ENCODE assay signal across 19 cellular contexts in genomic region chr14:47332099-47332498, GRCh38.
"Had no signal": no experiment of that assay in that cellular context is flagged by ENCODE, and none has a peak within 500 bp of the region (broad histone marks: within the 10 kb centered on the region; RNA-seq: fewer than 3 reads in every experiment).

No MANE protein-coding gene starts in this region.

- DNase-seq: activated CD4-positive, alpha-beta T cell treated with anti-CD3 and anti-CD28 coated beads for 4 hours; activated CD4-positive, alpha-beta T cell treated with anti-CD3 and anti-CD28 coated beads, Interleukin-2, amount 50 U/mL, for 48 hours; activated CD8-positive, alpha-beta memory T cell treated with anti-CD3 and anti-CD28 coated beads for 24 hours; activated effector memory CD4-positive, alpha-beta T cell treated with anti-CD3 and anti-CD28 coated beads, Interleukin-2, amount 50 U/mL, for 16 hours; activated naive CD4-positive, alpha-beta T cell treated with anti-CD3 and anti-CD28 coated beads, Interleukin-2, amount 10 ng/mL, durations not matched to agents 7 days and 5 days; activated naive CD8-positive, alpha-beta T cell treated with anti-CD3 and anti-CD28 coated beads, Interleukin-2, amount 10 ng/mL, durations not matched to agents 7 days and 5 days; brain microvascular endothelial cell; foreskin melanocyte; left ventricle myocardium superior; naive B cell; pancreas; psoas muscle; spleen; stimulated activated naive CD4-positive, alpha-beta T cell treated with Interleukin-2 at 50 U/mL for 16 hours; testis; trophoblast cell had no signal

- H3K27ac Mint-ChIP-seq: activated naive CD4-positive, alpha-beta T cell treated with anti-CD3 and anti-CD28 coated beads, Interleukin-2, amount 10 ng/mL, durations not matched to agents 7 days and 5 days; activated naive CD8-positive, alpha-beta T cell treated with anti-CD3 and anti-CD28 coated beads, Interleukin-2, amount 10 ng/mL, durations not matched to agents 7 days and 5 days; activated T-helper 1 cell treated with anti-CD3 and anti-CD28 coated beads, Interleukin-12 subunit alpha, Interleukin-12 subunit beta, Interleukin-2, Interleukin-4 antibody, amounts not matched to agents 30 ng/mL and 10 ng/mL and 1 ng/mL, durations not matched to agents 14 hours and 24 hours and 36 hours; naive B cell had no signal

- H3K4me1 Mint-ChIP-seq: activated naive CD4-positive, alpha-beta T cell treated with anti-CD3 and anti-CD28 coated beads, Interleukin-2, amount 10 ng/mL, durations not matched to agents 7 days and 5 days; activated naive CD8-positive, alpha-beta T cell treated with anti-CD3 and anti-CD28 coated beads, Interleukin-2, amount 10 ng/mL, durations not matched to agents 7 days and 5 days; naive B cell had no signal

- H3K4me3 ChIP-seq: ascending aorta, esophagus muscularis mucosa, pancreas, psoas muscle, spleen, testis had no signal

- H3K4me3 Mint-ChIP-seq: activated naive CD4-positive, alpha-beta T cell treated with anti-CD3 and anti-CD28 coated beads, Interleukin-2, amount 10 ng/mL, durations not matched to agents 7 days and 5 days; activated naive CD8-positive, alpha-beta T cell treated with anti-CD3 and anti-CD28 coated beads, Interleukin-2, amount 10 ng/mL, durations not matched to agents 7 days and 5 days; activated T-helper 1 cell treated with anti-CD3 and anti-CD28 coated beads, Interleukin-12 subunit alpha, Interleukin-12 subunit beta, Interleukin-2, Interleukin-4 antibody, amounts not matched to agents 30 ng/mL and 10 ng/mL and 1 ng/mL, durations not matched to agents 14 hours and 24 hours and 36 hours; naive B cell had no signal

- H3K36me3 Mint-ChIP-seq: activated naive CD4-positive, alpha-beta T cell treated with anti-CD3 and anti-CD28 coated beads, Interleukin-2, amount 10 ng/mL, durations not matched to agents 7 days and 5 days; activated naive CD8-positive, alpha-beta T cell treated with anti-CD3 and anti-CD28 coated beads, Interleukin-2, amount 10 ng/mL, durations not matched to agents 7 days and 5 days; naive B cell had no signal

- H3K27me3 Mint-ChIP-seq: activated naive CD4-positive, alpha-beta T cell treated with anti-CD3 and anti-CD28 coated beads, Interleukin-2, amount 10 ng/mL, durations not matched to agents 7 days and 5 days; activated naive CD8-positive, alpha-beta T cell treated with anti-CD3 and anti-CD28 coated beads, Interleukin-2, amount 10 ng/mL, durations not matched to agents 7 days and 5 days; naive B cell had no signal

- H3K9me3 Mint-ChIP-seq: activated naive CD4-positive, alpha-beta T cell treated with anti-CD3 and anti-CD28 coated beads, Interleukin-2, amount 10 ng/mL, durations not matched to agents 7 days and 5 days; activated naive CD8-positive, alpha-beta T cell treated with anti-CD3 and anti-CD28 coated beads, Interleukin-2, amount 10 ng/mL, durations not matched to agents 7 days and 5 days; activated T-helper 1 cell treated with anti-CD3 and anti-CD28 coated beads, Interleukin-12 subunit alpha, Interleukin-12 subunit beta, Interleukin-2, Interleukin-4 antibody, amounts not matched to agents 30 ng/mL and 10 ng/mL and 1 ng/mL, durations not matched to agents 14 hours and 24 hours and 36 hours had no signal
